ENCODE assay signal across 12 cellular contexts in the genomic region with DNA sequence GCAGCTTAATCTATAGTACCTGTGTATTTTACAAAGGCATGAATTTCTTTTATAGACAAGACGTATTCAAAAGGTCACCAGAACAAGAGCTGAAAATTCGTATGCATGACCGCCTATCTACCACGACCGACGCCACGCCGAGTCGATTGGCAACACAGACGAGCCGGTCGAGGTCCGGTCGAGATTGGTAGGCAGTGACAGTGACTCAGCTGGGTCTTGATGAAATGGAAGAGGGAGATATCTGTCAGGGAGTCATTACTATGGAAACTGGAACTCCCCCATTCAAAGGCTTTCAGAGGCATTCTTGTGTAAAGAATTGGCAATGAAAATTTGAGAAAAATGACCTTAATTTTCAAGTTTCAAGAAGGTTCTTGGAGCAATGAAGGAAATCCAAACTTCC. TPM values are rescaled to one million over a fixed set of nuclear protein-coding genes. Genes with fewer than 3 reads are reported as not detected.
DNase-seq lines count a peak whose midpoint lies in the region; ATAC-seq and TF ChIP-seq lines count a peak whose summit lies in the region.
"Had no signal": no experiment of that assay in that cellular context is flagged by ENCODE, and none has a peak within 500 bp of the region (broad histone marks: within the 10 kb centered on the region; RNA-seq: fewer than 3 reads in every experiment).

No MANE protein-coding gene starts in this region.

- peak overlapping the region; percentile 60 to 99 (median 97) for H3K4me3 Mint-ChIP-seq in CD8-positive, alpha-beta memory T cell
- H3K4me3 Mint-ChIP-seq in nephron progenitor cell: peak overlapping the region; percentile 100

- TF ChIP-seq CTCF in nephron progenitor cell (IDR thresholded peaks at IDR 0.05) (no peak), A673 (conservative IDR thresholded peaks at IDR 0.05; ENCODE audit: low read depth, low read length) (no peak), gastroesophageal sphincter (IDR thresholded peaks at IDR 0.05) (no peak)

- no TSS peak for BruUV-seq in A673 (replicated peaks; lab: Mats Ljungman, UMichigan)

- TF ChIP-seq POLR2A in gastroesophageal sphincter (IDR thresholded peaks at IDR 0.05): no peak

- H3K4me3 ChIP-seq in CD8-positive, alpha-beta memory T cell (ENCODE audit: low read length): no peak overlapping the region
- H3K4me3 ChIP-seq in A673 (ENCODE audit: low read depth, low read length, poor library complexity, severe bottlenecking): no peak overlapping the region
- H3K4me3 ChIP-seq in gastroesophageal sphincter: no peak overlapping the region
- H3K4me3 ChIP-seq: SJSA1 had no signal

- POLR2A ChIA-PET in CD8-positive, alpha-beta memory T cell (lab: Charles Lee): interaction anchor here (0.6 kb wide), 1 partner anchor 26 kb away, joined by 8 read pairs; no protein-coding TSS in a partner anchor
- POLR2A ChIA-PET in A673 (lab: Charles Lee; ENCODE audit: low non-redundant PET): no interaction called here

- H3K27ac ChIP-seq in CD8-positive, alpha-beta memory T cell (ENCODE audit: low read depth, low read length): no peak overlapping the region
- H3K27ac ChIP-seq in A673 (ENCODE audit: low read depth, low read length, poor library complexity, severe bottlenecking): no peak overlapping the region
- no peak overlapping the region for H3K27ac ChIP-seq in gastroesophageal sphincter
- H3K27ac ChIP-seq: sigmoid colon, SJSA1 had no signal

- no peaks in the 10 kb centered on the region for H3K27me3 ChIP-seq in CD8-positive, alpha-beta memory T cell (ENCODE audit: insufficient read depth, low read length, poor library complexity, severe bottlenecking)
- H3K27me3 ChIP-seq in A673 (replicated peaks; ENCODE audit: insufficient read depth, low read depth, low read length, poor library complexity) (no peaks in the 10 kb centered on the region), gastroesophageal sphincter (no peaks in the 10 kb centered on the region)
- H3K27me3 ChIP-seq: sigmoid colon, SJSA1 had no signal

- CTCF ChIA-PET in CD8-positive, alpha-beta memory T cell (lab: Charles Lee): interaction anchor here (1.4 kb wide), 1 partner anchor 91 kb away, joined by 3 read pairs; no protein-coding TSS in a partner anchor
- CTCF ChIA-PET in A673 (lab: Charles Lee): no interaction called here

- DNase-seq in CD8-positive, alpha-beta memory T cell: no peak
- DNase-seq in HUDEP-2 (lab: John Stamatoyannopoulos, UW; ENCODE audit: unreplicated experiment in 76 of 76) (peak in 70 of 76 experiments; percentile 1 to 92 (median 58)), amniotic epithelial cell (ENCODE audit: low read depth) (peak; percentile 10), nephron progenitor cell (no peak), A673 (ENCODE audit: low spot score) (no peak)
- DNase-seq: DMS153, kidney, sigmoid colon had no signal

- H3K9me3 ChIP-seq in CD8-positive, alpha-beta memory T cell (ENCODE audit: low read length): no peaks in the 10 kb centered on the region
- H3K9me3 ChIP-seq in A673 (ENCODE audit: low read depth, low read length, poor library complexity, severe bottlenecking) (no peaks in the 10 kb centered on the region), gastroesophageal sphincter (no peaks in the 10 kb centered on the region)
- H3K9me3 ChIP-seq: sigmoid colon, SJSA1 had no signal

- H3K27ac Mint-ChIP-seq in CD8-positive, alpha-beta memory T cell: peak overlapping the region in 4 of 8 donors; percentile 45 to 83 (median 66)
- peak overlapping the region; percentile 22 for H3K27ac Mint-ChIP-seq in nephron progenitor cell

- intact Hi-C loops in A673 (cut with micrococcal nuclease; ENCODE audit: unreplicated experiment): no loop called here

- H3K9me3 Mint-ChIP-seq in CD8-positive, alpha-beta memory T cell: no peaks in the 10 kb centered on the region
- no peaks in the 10 kb centered on the region for H3K9me3 Mint-ChIP-seq in nephron progenitor cell
- H3K9me3 Mint-ChIP-seq: central memory CD8-positive, alpha-beta T cell had no signal

- no peak for TF ChIP-seq EP300 in gastroesophageal sphincter (IDR thresholded peaks at IDR 0.05)

- no peaks in the 10 kb centered on the region for H3K27me3 Mint-ChIP-seq in CD8-positive, alpha-beta memory T cell
- peaks cover 5% of the 10 kb centered on the region for H3K27me3 Mint-ChIP-seq in nephron progenitor cell (ENCODE audit: low read depth, poor library complexity)
- H3K27me3 Mint-ChIP-seq: central memory CD8-positive, alpha-beta T cell had no signal

- 80 to 93% methylated on average over 4 to 14 of the region's 14 CpGs for WGBS in gastroesophageal sphincter (ENCODE audit: low coverage in 1 of 2), 2 donors

- peaks cover 8% of the 10 kb centered on the region for H3K36me3 ChIP-seq in CD8-positive, alpha-beta memory T cell (ENCODE audit: insufficient read depth, low read length)
- H3K36me3 ChIP-seq in A673 (ENCODE audit: insufficient read depth, low read length, poor library complexity, severe bottlenecking) (peaks cover 55% of the 10 kb centered on the region), gastroesophageal sphincter (peaks cover 0 to 44% of the 10 kb centered on the region in 2 donors)

- peaks cover 53 to 59% (median 58%) of the 10 kb centered on the region in 3 donors for H3K4me1 Mint-ChIP-seq in CD8-positive, alpha-beta memory T cell
- H3K4me1 Mint-ChIP-seq in nephron progenitor cell: peaks cover 53% of the 10 kb centered on the region

- no peak for ATAC-seq in GM21619 (IDR thresholded peaks at IDR 0.05; ENCODE audit: unreplicated experiment)
- no peak for ATAC-seq in gastroesophageal sphincter

- peaks cover 0 to 64% (median 1%) of the 10 kb centered on the region in 3 donors for H3K36me3 Mint-ChIP-seq in CD8-positive, alpha-beta memory T cell
- H3K36me3 Mint-ChIP-seq in nephron progenitor cell (ENCODE audit: low read depth): peaks cover 46% of the 10 kb centered on the region

- H3K4me1 ChIP-seq in CD8-positive, alpha-beta memory T cell (ENCODE audit: insufficient read depth, low read length): peaks cover 43% of the 10 kb centered on the region
- H3K4me1 ChIP-seq in A673 (ENCODE audit: insufficient read depth, low read length, poor library complexity, severe bottlenecking) (peaks cover 21% of the 10 kb centered on the region), gastroesophageal sphincter (peaks cover 15 to 51% (median 18%) of the 10 kb centered on the region in 3 donors)

RNA-seq across cellular contexts. Expression of a gene that starts 2.1 kb away (rescaled TPM):
- total RNA-seq in CD8-positive, alpha-beta memory T cell: 100 to 1,000 TPM; 438 to 454 TPM
- 553 TPM for polyA plus RNA-seq in CD8-positive, alpha-beta memory T cell
- total RNA-seq in A673 (2021) (393 and 426 TPM in 2 replicates), gastroesophageal sphincter (100 to 1,000 TPM; 321 to 561 (median 470) TPM)

RNA-seq across cellular contexts. Expression of a gene that starts 2.2 kb away (rescaled TPM):
- total RNA-seq in CD8-positive, alpha-beta memory T cell: 10 to 100 TPM; 88.5 to 91.3 TPM
- 16.4 TPM for polyA plus RNA-seq in CD8-positive, alpha-beta memory T cell
- total RNA-seq in A673 (2021) (68.6 and 78.1 TPM in 2 replicates), gastroesophageal sphincter (10 to 100 TPM; 14.3 to 21.7 (median 17.6) TPM)

RNA-seq across cellular contexts. Expression of a gene that starts 26.4 kb away (rescaled TPM):
- 10 to 100 TPM; 10.9 to 11.4 TPM for total RNA-seq in CD8-positive, alpha-beta memory T cell
- polyA plus RNA-seq in CD8-positive, alpha-beta memory T cell: 4.4 TPM
- total RNA-seq in A673 (2021) (13.6 and 13.7 TPM in 2 replicates), gastroesophageal sphincter (1 to 10 TPM; 4.0 to 6.7 (median 4.3) TPM)

RNA-seq across cellular contexts. Expression of a gene that starts 43.2 kb away (rescaled TPM):
- total RNA-seq in CD8-positive, alpha-beta memory T cell: 10 to 100 TPM; 17.6 to 17.7 TPM
- 10.8 TPM for polyA plus RNA-seq in CD8-positive, alpha-beta memory T cell
- total RNA-seq in A673 (2021) (22.5 and 25.3 TPM in 2 replicates), gastroesophageal sphincter (10 to 100 TPM; 11.7 to 19.1 (median 17.1) TPM)

RNA-seq across cellular contexts. Expression of a gene that starts 58.0 kb away (rescaled TPM):
- 10 to 100 TPM; 20.4 to 22.2 TPM for total RNA-seq in CD8-positive, alpha-beta memory T cell
- polyA plus RNA-seq in CD8-positive, alpha-beta memory T cell: 92.7 TPM
- 5.9 TPM in 2 replicates for total RNA-seq in A673 (2021)
- total RNA-seq in gastroesophageal sphincter: 10 to 100 TPM; 30.8 to 69.3 (median 49.6) TPM
- total RNA-seq: SJSA1 had no signal

Comparison
In these comparisons a context has a peak if more than half of its experiments do, and no peak if none do; other contexts are left out.
1. DNase-seq: peak in HUDEP-2 (70 of 76) and amniotic epithelial cell (single experiment); none in CD8-positive, alpha-beta memory T cell (0 of 5), nephron progenitor cell (single experiment) and A673 (single experiment).